28 cellular contexts compared by ENCODE assay signal in genomic region chr11:85256433-85256832, GRCh38.
"Had no signal": no experiment of that assay in that cellular context is flagged by ENCODE, and none has a peak within 500 bp of the region (broad histone marks: within the 10 kb centered on the region; RNA-seq: fewer than 3 reads in every experiment).

No MANE protein-coding gene starts in this region.

- DNase-seq: stimulated activated CD4-positive, alpha-beta T cell treated with anti-CD3 and anti-CD28 coated beads, Interleukin-2, amount 100 ng/mL, for 24 hours; stimulated activated CD4-positive, alpha-beta T cell treated with anti-CD3 and anti-CD28 coated beads, Interleukin-2, amount 100 ng/mL, for 48 hours; stimulated activated CD4-positive, alpha-beta T cell treated with anti-CD3 and anti-CD28 coated beads, Interleukin-4, amount 100 ng/mL, for 1 hour; stimulated activated CD4-positive, alpha-beta T cell treated with anti-CD3 and anti-CD28 coated beads, Interleukin-4, amount 100 ng/mL, for 24 hours; stimulated activated CD4-positive, alpha-beta T cell treated with anti-CD3 and anti-CD28 coated beads, Interleukin-4, amount 100 ng/mL, for 4 hours; stimulated activated CD8-positive, alpha-beta memory T cell treated with anti-CD3 and anti-CD28 coated beads, Interleukin-4, amount 100 ng/mL, for 48 hours; stimulated activated naive B cell treated with anti-CD40 and anti-IgM and Interleukin-4, amounts not matched to agents 10 μg/mL and 1 μg/mL and 100 μg/mL, for 72 hours; stimulated activated naive CD4-positive, alpha-beta T cell; stimulated activated naive CD4-positive, alpha-beta T cell treated with Interleukin-2 at 50 U/mL for 16 hours; stimulated activated naive CD8-positive, alpha-beta T cell treated with anti-CD3 and anti-CD28 coated beads, Interleukin-15, amount 100 ng/mL, for 72 hours; stimulated activated naive CD8-positive, alpha-beta T cell treated with anti-CD3 and anti-CD28 coated beads, Interleukin-15, Interleukin-2, amounts not matched to agents 100 U/mL and 50 U/mL, for 24 hours; stomach; substantia nigra; testis; thyroid gland; tibial artery; transverse colon; upper lobe of right lung; uterus had no signal

- H3K27me3 Mint-ChIP-seq: stimulated activated memory B cell treated with anti-CD40 and anti-IgM and Interleukin-4, amounts not matched to agents 10 μg/mL and 1 μg/mL and 100 μg/mL, for 72 hours; stimulated activated naive B cell treated with anti-CD40 and anti-IgM and Interleukin-4, amounts not matched to agents 10 μg/mL and 1 μg/mL and 100 μg/mL, for 72 hours; stimulated activated naive CD8-positive, alpha-beta T cell treated with anti-CD3 and anti-CD28 coated beads, Interleukin-15, amount 100 ng/mL, for 72 hours; stimulated activated naive CD8-positive, alpha-beta T cell treated with anti-CD3 and anti-CD28 coated beads, Interleukin-15, Interleukin-2, amounts not matched to agents 100 ng/mL and 50 ng/mL, for 24 hours; type B pancreatic cell had no signal

- H3K9me3 ChIP-seq: suprapubic skin, testis, thoracic aorta, thyroid gland, transverse colon, upper lobe of left lung, upper lobe of right lung, uterus had no signal

- H3K4me1 ChIP-seq: stomach, suprapubic skin, testis, thyroid gland, tibial artery, tibial nerve, transverse colon, upper lobe of left lung, upper lobe of right lung, uterus had no signal

- ATAC-seq: stimulated activated effector memory CD8-positive, alpha-beta T cell treated with anti-CD3 and anti-CD28 coated beads, Interleukin-12 subunit alpha, Interleukin-12 subunit beta, amount 100 ng/mL, for 72 hours; stimulated activated memory B cell treated with anti-CD40 and anti-IgM and Interleukin-4, amounts not matched to agents 10 μg/mL and 1 μg/mL and 100 μg/mL, for 72 hours; stimulated activated naive B cell treated with anti-CD40 and anti-IgM and Interleukin-4, amounts not matched to agents 10 μg/mL and 1 μg/mL and 100 μg/mL, for 72 hours; stimulated activated naive CD8-positive, alpha-beta T cell treated with anti-CD3 and anti-CD28 coated beads, Interleukin-15, amount 100 ng/mL, for 72 hours; stimulated activated naive CD8-positive, alpha-beta T cell treated with anti-CD3 and anti-CD28 coated beads, Interleukin-15, Interleukin-2, amounts not matched to agents 100 U/mL and 50 U/mL, for 24 hours; upper lobe of right lung had no signal

- FAIRE-seq: urothelium cell line had no signal

- H3K36me3 Mint-ChIP-seq: stimulated activated effector memory CD8-positive, alpha-beta T cell treated with anti-CD3 and anti-CD28 coated beads, Interleukin-12 subunit alpha, Interleukin-12 subunit beta, amount 100 ng/mL, for 72 hours; type B pancreatic cell had no signal

- H3K36me3 ChIP-seq: stomach, suprapubic skin, thoracic aorta, thyroid gland, tibial artery, transverse colon, upper lobe of left lung, upper lobe of right lung, uterus had no signal

- H3K9me3 Mint-ChIP-seq: type B pancreatic cell had no signal

- H3K27ac Mint-ChIP-seq: stimulated activated effector memory CD8-positive, alpha-beta T cell treated with anti-CD3 and anti-CD28 coated beads, Interleukin-12 subunit alpha, Interleukin-12 subunit beta, amount 100 ng/mL, for 72 hours; stimulated activated memory B cell treated with anti-CD40 and anti-IgM and Interleukin-4, amounts not matched to agents 10 μg/mL and 1 μg/mL and 100 μg/mL, for 72 hours; stimulated activated naive B cell treated with anti-CD40 and anti-IgM and Interleukin-4, amounts not matched to agents 10 μg/mL and 1 μg/mL and 100 μg/mL, for 72 hours; stimulated activated naive CD8-positive, alpha-beta T cell treated with anti-CD3 and anti-CD28 coated beads, Interleukin-15, amount 100 ng/mL, for 72 hours; stimulated activated naive CD8-positive, alpha-beta T cell treated with anti-CD3 and anti-CD28 coated beads, Interleukin-15, Interleukin-2, amounts not matched to agents 100 ng/mL and 50 ng/mL, for 24 hours; type B pancreatic cell had no signal

- H3K27ac ChIP-seq: stomach, suprapubic skin, testis, thoracic aorta, thyroid gland, tibial artery, tibial nerve, transverse colon, upper lobe of left lung, upper lobe of right lung, uterus had no signal

- H3K4me3 Mint-ChIP-seq: stimulated activated effector memory CD8-positive, alpha-beta T cell treated with anti-CD3 and anti-CD28 coated beads, Interleukin-12 subunit alpha, Interleukin-12 subunit beta, amount 100 ng/mL, for 72 hours; stimulated activated memory B cell treated with anti-CD40 and anti-IgM and Interleukin-4, amounts not matched to agents 10 μg/mL and 1 μg/mL and 100 μg/mL, for 72 hours; stimulated activated naive B cell treated with anti-CD40 and anti-IgM and Interleukin-4, amounts not matched to agents 10 μg/mL and 1 μg/mL and 100 μg/mL, for 72 hours; stimulated activated naive CD8-positive, alpha-beta T cell treated with anti-CD3 and anti-CD28 coated beads, Interleukin-15, amount 100 ng/mL, for 72 hours; stimulated activated naive CD8-positive, alpha-beta T cell treated with anti-CD3 and anti-CD28 coated beads, Interleukin-15, Interleukin-2, amounts not matched to agents 100 ng/mL and 50 ng/mL, for 24 hours; type B pancreatic cell had no signal

- H3K27me3 ChIP-seq: stomach, suprapubic skin, testis, thyroid gland, tibial artery, tibial nerve, transverse colon, upper lobe of left lung, upper lobe of right lung, uterus had no signal

- H3K4me1 Mint-ChIP-seq: stimulated activated effector memory CD8-positive, alpha-beta T cell treated with anti-CD3 and anti-CD28 coated beads, Interleukin-12 subunit alpha, Interleukin-12 subunit beta, amount 100 ng/mL, for 72 hours; stimulated activated memory B cell treated with anti-CD40 and anti-IgM and Interleukin-4, amounts not matched to agents 10 μg/mL and 1 μg/mL and 100 μg/mL, for 72 hours; stimulated activated naive B cell treated with anti-CD40 and anti-IgM and Interleukin-4, amounts not matched to agents 10 μg/mL and 1 μg/mL and 100 μg/mL, for 72 hours; stimulated activated naive CD8-positive, alpha-beta T cell treated with anti-CD3 and anti-CD28 coated beads, Interleukin-15, amount 100 ng/mL, for 72 hours had no signal

- H3K4me3 ChIP-seq: stomach, suprapubic skin, testis, thoracic aorta, thyroid gland, tibial artery, tibial nerve, transverse colon, upper lobe of left lung, upper lobe of right lung, uterus had no signal
